Comparison of ENCODE assay signal across 8 cellular contexts in the genomic region with DNA sequence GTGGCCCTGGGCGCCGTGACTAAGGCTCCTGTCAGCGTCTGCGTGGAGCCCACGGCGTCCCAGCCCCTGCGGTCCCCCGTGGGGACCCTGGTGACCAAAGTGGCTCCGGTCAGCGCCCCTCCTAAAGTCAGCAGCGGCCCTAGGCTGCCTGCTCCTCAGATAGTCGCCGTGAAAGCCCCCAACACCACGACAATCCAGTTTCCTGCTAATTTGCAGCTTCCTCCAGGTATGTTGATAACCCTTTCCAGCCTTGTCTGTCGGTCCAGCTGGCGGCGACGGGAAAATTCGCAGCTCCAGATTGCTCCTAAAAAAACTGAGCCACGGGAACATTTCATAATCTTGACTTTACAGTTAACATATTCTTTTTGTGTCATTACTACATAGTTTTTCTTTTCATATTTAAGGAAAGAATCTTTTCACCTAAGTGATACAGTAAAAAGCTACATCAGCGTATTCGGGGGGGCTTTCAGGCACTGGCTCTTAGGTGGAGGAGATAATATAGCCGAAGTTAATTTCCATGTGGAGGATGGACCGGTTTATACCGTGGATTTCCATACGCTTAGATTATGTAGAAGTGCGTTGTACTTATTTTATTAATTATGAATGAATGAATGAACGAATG. TPM values are rescaled to one million over a fixed set of nuclear protein-coding genes. Genes with fewer than 3 reads are reported as not detected.
DNase-seq lines count a peak whose midpoint lies in the region; ATAC-seq and TF ChIP-seq lines count a peak whose summit lies in the region.

No MANE protein-coding gene starts in this region.

- peak overlapping the region; percentile 76 for H3K9ac ChIP-seq in iPS-20b (ENCODE audit: low read depth, low read length)
- H3K9ac ChIP-seq in stomach smooth muscle (ENCODE audit: low read length in 2 of 2), result peak overlapping the region; percentile 60 to 82

- H3K27ac Mint-ChIP-seq in activated CD8-positive, alpha-beta T cell treated with anti-CD3 and anti-CD28 coated beads for 36 hours, result peak overlapping the region; percentile 86

- H3K4me1 ChIP-seq in iPS-20b (ENCODE audit: insufficient read depth, low read length) (peaks cover 12% of the 10 kb centered on the region; the same call in 1 of the 2 replicates), stomach smooth muscle (ENCODE audit: control insufficient read depth, insufficient read depth, low read length) (peaks cover 6% of the 10 kb centered on the region)

- H3K4me3 ChIP-seq in iPS-20b (ENCODE audit: low read length), result peak overlapping the region; percentile 87
- peak overlapping the region; percentile 65 to 88 for H3K4me3 ChIP-seq in stomach smooth muscle (ENCODE audit: low read length in 2 of 2)

- TF ChIP-seq CTCF in activated CD8-positive, alpha-beta T cell treated with anti-CD3 and anti-CD28 coated beads for 36 hours (IDR thresholded peaks at IDR 0.05), result no peak

- H3K9me3 Mint-ChIP-seq in activated CD8-positive, alpha-beta T cell treated with anti-CD3 and anti-CD28 coated beads for 36 hours, result no peaks in the 10 kb centered on the region

- intact Hi-C loops in activated CD8-positive, alpha-beta T cell treated with anti-CD3 and anti-CD28 coated beads for 36 hours (cut with micrococcal nuclease), result loop anchor here (2.0 to 5.0 kb wide), 2 partner anchors 34 to 135 kb away; a partner anchor contains a TSS

- H3K4me1 Mint-ChIP-seq in activated CD8-positive, alpha-beta T cell treated with anti-CD3 and anti-CD28 coated beads for 36 hours (ENCODE audit: low read depth), result peaks cover 45% of the 10 kb centered on the region

- CTCF ChIA-PET in activated CD8-positive, alpha-beta T cell treated with anti-CD3 and anti-CD28 coated beads for 36 hours (lab: Charles Lee), result no interaction called here

- no peaks in the 10 kb centered on the region for H3K9me3 ChIP-seq in iPS-20b (ENCODE audit: insufficient read depth, low read depth, low read length)
- H3K9me3 ChIP-seq in stomach smooth muscle (ENCODE audit: control insufficient read depth in 2 of 2, low read length in 2 of 2), result no peaks in the 10 kb centered on the region

- peak overlapping the region; percentile 95 for H3K4me3 Mint-ChIP-seq in activated CD8-positive, alpha-beta T cell treated with anti-CD3 and anti-CD28 coated beads for 36 hours

- H3K27ac ChIP-seq in iPS-20b (ENCODE audit: low read length), result no peak overlapping the region
- no peak overlapping the region for H3K27ac ChIP-seq in stomach smooth muscle (ENCODE audit: low read length)

- DNase-seq in COLO668 (lab: John Stamatoyannopoulos, UW; ENCODE audit: unreplicated experiment), result peak; percentile 48
- no peak for DNase-seq in activated CD8-positive, alpha-beta T cell treated with anti-CD3 and anti-CD28 coated beads for 36 hours
- DNase-seq in stimulated activated CD4-positive, alpha-beta T cell treated with anti-CD3 and anti-CD28 coated beads, Interleukin-2, amount 100 ng/mL, for 24 hours, result no peak
- no peak for DNase-seq in cerebellar nuclear complex (lab: John Stamatoyannopoulos, UW)

- POLR2A ChIA-PET in activated CD8-positive, alpha-beta T cell treated with anti-CD3 and anti-CD28 coated beads for 36 hours (lab: Charles Lee), result interaction anchor here (0.8 to 3.1 kb wide), 10 partner anchors 8 to 150 kb away, joined by 3 to 12 read pairs (median 4); no protein-coding TSS in a partner anchor

- ATAC-seq in HG02852 (IDR thresholded peaks at IDR 0.05; ENCODE audit: unreplicated experiment) (peak; percentile 6), HG03196 (IDR thresholded peaks at IDR 0.05; ENCODE audit: unreplicated experiment) (no peak)
- no peak for ATAC-seq in activated CD8-positive, alpha-beta T cell treated with anti-CD3 and anti-CD28 coated beads for 36 hours

- peaks cover 14% of the 10 kb centered on the region for H3K27me3 ChIP-seq in iPS-20b (ENCODE audit: insufficient read depth, low read length)
- no peaks in the 10 kb centered on the region for H3K27me3 ChIP-seq in stomach smooth muscle (ENCODE audit: control insufficient read depth in 1 of 2, insufficient read depth in 2 of 2, low read length in 2 of 2)

- H3K27me3 Mint-ChIP-seq in activated CD8-positive, alpha-beta T cell treated with anti-CD3 and anti-CD28 coated beads for 36 hours, result no peaks in the 10 kb centered on the region

- H3K36me3 ChIP-seq in iPS-20b (ENCODE audit: insufficient read depth, low read depth, low read length) (0 out of 2 replicates have a peak, but pooled peaks cover 3% of the 10 kb centered on the region), stomach smooth muscle (ENCODE audit: control insufficient read depth in 2 of 2, insufficient read depth in 2 of 2, low read length in 2 of 2) (no peaks in the 10 kb centered on the region)

- peaks cover 13% of the 10 kb centered on the region for H3K36me3 Mint-ChIP-seq in activated CD8-positive, alpha-beta T cell treated with anti-CD3 and anti-CD28 coated beads for 36 hours (ENCODE audit: low read depth)

RNA-seq across cellular contexts. Expression of a gene that starts 0.9 kb away (rescaled TPM):
- total RNA-seq in activated CD8-positive, alpha-beta T cell treated with anti-CD3 and anti-CD28 coated beads for 36 hours, result 10 to 100 TPM; 14.7 to 15.1 TPM
